In the genomic region with DNA sequence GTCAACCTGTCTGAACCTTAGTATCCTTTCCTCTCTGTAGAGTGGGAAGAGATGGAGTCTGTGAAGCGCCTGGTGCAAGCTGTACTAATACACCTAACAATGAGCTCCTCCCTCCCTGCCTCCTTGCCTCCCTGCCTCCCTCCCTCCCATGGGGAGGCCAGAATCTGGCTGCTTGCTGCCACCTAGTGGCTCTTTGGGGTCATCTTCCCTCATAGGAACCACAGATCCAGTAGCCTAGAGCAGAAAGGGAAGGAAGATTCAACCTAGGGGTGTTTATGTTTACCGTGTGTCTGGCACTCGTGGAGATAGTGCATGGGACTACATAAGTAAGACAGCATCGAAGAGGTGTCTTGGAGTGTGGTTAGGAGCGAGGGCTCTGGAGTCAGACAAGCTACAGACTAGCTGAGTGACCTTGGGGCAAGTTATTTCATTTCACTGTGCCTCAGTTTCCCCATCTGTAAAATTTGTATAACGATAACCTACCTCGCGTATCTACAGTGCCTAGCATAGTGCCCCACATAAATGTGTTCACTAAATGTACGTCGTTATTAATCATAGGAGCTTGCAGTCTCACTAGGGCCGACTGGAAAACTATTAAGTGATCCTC, we compare ENCODE assay signal across 8 cellular contexts. TPM values are rescaled to one million over a fixed set of nuclear protein-coding genes. Genes with fewer than 3 reads are reported as not detected.
DNase-seq lines count a peak whose midpoint lies in the region; ATAC-seq and TF ChIP-seq lines count a peak whose summit lies in the region.

No MANE protein-coding gene starts in this region.

- H3K36me3 ChIP-seq in right atrium auricular region (peaks cover 17% of the 10 kb centered on the region), sigmoid colon (peaks cover 0 to 21% (median 0%) of the 10 kb centered on the region in 4 donors)

- WGBS in sigmoid colon, 2 donors = 69 to 70% methylated on average over 11 of the region's 11 CpGs

- H3K27me3 ChIP-seq in right atrium auricular region = no peaks in the 10 kb centered on the region
- H3K27me3 ChIP-seq in sigmoid colon = no peaks in the 10 kb centered on the region

- H3K4me1 Mint-ChIP-seq in CD14-positive monocyte = peaks cover 3% of the 10 kb centered on the region

- no peak overlapping the region for H3K27ac Mint-ChIP-seq in CD14-positive monocyte

- H3K9me3 ChIP-seq in right atrium auricular region (no peaks in the 10 kb centered on the region), sigmoid colon (no peaks in the 10 kb centered on the region)

- DNase-seq in CD14-positive monocyte (ENCODE audit: low spot score) (no peak), NB4 (ENCODE audit: low read depth) (peak; percentile 86), amniotic stem cell (lab: John Stamatoyannopoulos, UW) (peak; percentile 0), right atrium auricular region (ENCODE audit: low spot score) (no peak), sigmoid colon (peak; percentile 79)

- peak; percentile 72 for ATAC-seq in GM19467 (IDR thresholded peaks at IDR 0.05; ENCODE audit: unreplicated experiment)
- ATAC-seq in SK-N-SH treated with all-trans-retinoic acid at 6 μM for 48 hours = peak; percentile 93
- ATAC-seq in GM18519 (IDR thresholded peaks at IDR 0.05; ENCODE audit: low FRiP score, unreplicated experiment) = no peak

- peaks cover 0 to 2% (median 0%) of the 10 kb centered on the region in 7 donors for H3K9me3 Mint-ChIP-seq in CD14-positive monocyte

- H3K27me3 Mint-ChIP-seq in CD14-positive monocyte (ENCODE audit: low read depth in 3 of 3) = peaks cover 2% of the 10 kb centered on the region in 3 donors

- H3K4me1 ChIP-seq in right atrium auricular region (peaks cover 0 to 24% of the 10 kb centered on the region in 2 donors), sigmoid colon (no peaks in the 10 kb centered on the region)

- TF ChIP-seq POLR2A in NB4 (IDR thresholded peaks at IDR 0.05; ENCODE audit: extremely low read depth, insufficient read length) = no peak
- no peak for TF ChIP-seq POLR2A in sigmoid colon (IDR thresholded peaks at IDR 0.05)

- TF ChIP-seq CTCF in CD14-positive monocyte (IDR thresholded peaks at IDR 0.05) (peak; percentile 67), NB4 (IDR thresholded peaks at IDR 0.05; ENCODE audit: low read depth, low read length) (peak; percentile 75), right atrium auricular region (IDR thresholded peaks at IDR 0.05) (peak; percentile 52 to 72), sigmoid colon (IDR thresholded peaks at IDR 0.05) (peak in 2 of 4 experiments; percentile 33 to 61)

- no peak overlapping the region for H3K4me3 Mint-ChIP-seq in CD14-positive monocyte

- no peak overlapping the region for H3K4me3 ChIP-seq in NB4 (ENCODE audit: low read depth, low read length)
- no peak overlapping the region for H3K4me3 ChIP-seq in right atrium auricular region
- no peak overlapping the region for H3K4me3 ChIP-seq in sigmoid colon

- TF ChIP-seq EP300 in sigmoid colon (IDR thresholded peaks at IDR 0.05) = no peak

- H3K27ac ChIP-seq in right atrium auricular region (peak overlapping the region; percentile 48 to 53), sigmoid colon (no peak overlapping the region)

- no peaks in the 10 kb centered on the region for H3K36me3 Mint-ChIP-seq in CD14-positive monocyte

- intact Hi-C loops in CD14-positive monocyte (cut with micrococcal nuclease) = loop anchor here in 1 of 2 donors (10.0 kb wide), 1 partner anchor 187 kb away; the partner anchor contains the start of gene TEX52
- intact Hi-C loops in sigmoid colon (cut with DNase I) = loop anchor here (2.0 kb wide), 1 partner anchor 189 kb away; no protein-coding TSS in a partner anchor

TF ChIP-seq in SK-N-SH treated with all-trans-retinoic acid at 6 μM for 48 hours, 23 proteins besides CTCF, POLR2A, EP300 and RAD21:
- TF ChIP-seq ZFP3 (CRISPR knock-in tag; IDR thresholded peaks at IDR 0.05) (no peak), ZC3H10 (CRISPR knock-in tag; IDR thresholded peaks at IDR 0.05) (no peak), ESRRG (CRISPR knock-in tag; IDR thresholded peaks at IDR 0.05) (no peak), ISL1 (CRISPR knock-in tag; IDR thresholded peaks at IDR 0.05) (no peak), CSDC2 (CRISPR knock-in tag; IDR thresholded peaks at IDR 0.05) (no peak), OSR1 (CRISPR knock-in tag; IDR thresholded peaks at IDR 0.05) (no peak), SNAI2 (CRISPR knock-in tag; IDR thresholded peaks at IDR 0.05) (no peak), ARNTL (CRISPR knock-in tag; IDR thresholded peaks at IDR 0.05; ENCODE audit: borderline replicate concordance, low read depth) (no peak), TCF4 (CRISPR knock-in tag; IDR thresholded peaks at IDR 0.05; ENCODE audit: borderline replicate concordance) (no peak), RARB (CRISPR knock-in tag; IDR thresholded peaks at IDR 0.05) (no peak), BACH2 (CRISPR knock-in tag; IDR thresholded peaks at IDR 0.05; ENCODE audit: borderline replicate concordance) (no peak), TOX (CRISPR knock-in tag; IDR thresholded peaks at IDR 0.05; ENCODE audit: borderline replicate concordance) (no peak)
- TF ChIP-seq, protein P1, sequence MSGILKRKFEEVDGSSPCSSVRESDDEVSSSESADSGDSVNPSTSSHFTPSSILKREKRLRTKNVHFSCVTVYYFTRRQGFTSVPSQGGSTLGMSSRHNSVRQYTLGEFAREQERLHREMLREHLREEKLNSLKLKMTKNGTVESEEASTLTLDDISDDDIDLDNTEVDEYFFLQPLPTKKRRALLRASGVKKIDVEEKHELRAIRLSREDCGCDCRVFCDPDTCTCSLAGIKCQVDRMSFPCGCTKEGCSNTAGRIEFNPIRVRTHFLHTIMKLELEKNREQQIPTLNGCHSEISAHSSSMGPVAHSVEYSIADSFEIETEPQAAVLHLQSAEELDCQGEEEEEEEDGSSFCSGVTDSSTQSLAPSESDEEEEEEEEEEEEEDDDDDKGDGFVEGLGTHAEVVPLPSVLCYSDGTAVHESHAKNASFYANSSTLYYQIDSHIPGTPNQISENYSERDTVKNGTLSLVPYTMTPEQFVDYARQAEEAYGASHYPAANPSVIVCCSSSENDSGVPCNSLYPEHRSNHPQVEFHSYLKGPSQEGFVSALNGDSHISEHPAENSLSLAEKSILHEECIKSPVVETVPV (CRISPR knock-in tag; IDR thresholded peaks at IDR 0.05) = no peak
- TF ChIP-seq, protein P2, sequence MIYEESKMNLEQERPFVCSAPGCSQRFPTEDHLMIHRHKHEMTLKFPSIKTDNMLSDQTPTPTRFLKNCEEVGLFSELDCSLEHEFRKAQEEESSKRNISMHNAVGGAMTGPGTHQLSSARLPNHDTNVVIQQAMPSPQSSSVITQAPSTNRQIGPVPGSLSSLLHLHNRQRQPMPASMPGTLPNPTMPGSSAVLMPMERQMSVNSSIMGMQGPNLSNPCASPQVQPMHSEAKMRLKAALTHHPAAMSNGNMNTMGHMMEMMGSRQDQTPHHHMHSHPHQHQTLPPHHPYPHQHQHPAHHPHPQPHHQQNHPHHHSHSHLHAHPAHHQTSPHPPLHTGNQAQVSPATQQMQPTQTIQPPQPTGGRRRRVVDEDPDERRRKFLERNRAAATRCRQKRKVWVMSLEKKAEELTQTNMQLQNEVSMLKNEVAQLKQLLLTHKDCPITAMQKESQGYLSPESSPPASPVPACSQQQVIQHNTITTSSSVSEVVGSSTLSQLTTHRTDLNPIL (CRISPR knock-in tag; IDR thresholded peaks at IDR 0.05; ENCODE audit: low read depth) = no peak

RNA-seq across cellular contexts. Expression of gene TSPAN9, which starts 35.5 kb away (rescaled TPM):
- polyA plus RNA-seq in CD14-positive monocyte = under 1 TPM; 0.15 to 0.34 TPM
- 100 to 1,000 TPM; 103 to 185 TPM for total RNA-seq in right atrium auricular region
- 10 to 100 TPM; 18.2 to 28.0 (median 21.4) TPM for total RNA-seq in sigmoid colon
- polyA plus RNA-seq in sigmoid colon = 10 to 100 TPM in 1 of 3 donors, 1 to 10 TPM in 1, under 1 TPM in 1; 0.92 to 14.5 (median 2.4) TPM

Comparison
In these comparisons a context has a peak if more than half of its experiments do, and no peak if none do; other contexts are left out.
1. DNase-seq: peak in NB4 (single experiment), amniotic stem cell (single experiment) and sigmoid colon (single experiment); none in CD14-positive monocyte (single experiment) and right atrium auricular region (single experiment).
2. H3K27ac ChIP-seq: peak in right atrium auricular region (2 of 2); none in sigmoid colon (0 of 4).